In the genomic region with DNA sequence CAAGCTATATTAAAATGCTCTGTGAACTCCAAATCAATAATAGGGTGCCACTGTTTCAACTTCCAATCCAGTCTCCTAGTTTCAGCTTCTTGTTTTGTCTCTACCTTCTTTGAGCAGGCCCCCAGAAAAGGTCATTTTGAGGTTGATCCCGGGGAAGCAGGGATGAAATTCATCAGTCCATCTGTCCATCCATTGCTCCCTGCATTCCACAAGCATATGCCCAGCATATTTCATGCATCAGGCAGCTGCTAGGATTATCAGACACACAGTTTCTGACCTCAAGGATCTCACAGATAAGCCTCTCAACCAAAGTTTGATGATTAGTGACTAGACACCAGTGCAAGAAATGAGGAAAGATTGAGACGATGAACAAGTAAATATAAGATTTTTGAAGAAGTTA, we compare ENCODE assay signal across 29 cellular contexts.
"Had no signal": no experiment of that assay in that cellular context is flagged by ENCODE, and none has a peak within 500 bp of the region (broad histone marks: within the 10 kb centered on the region; RNA-seq: fewer than 3 reads in every experiment).

No MANE protein-coding gene starts in this region.

- H3K9me3 Mint-ChIP-seq: mesothelial cell of epicardium, natural killer cell, neural crest cell had no signal

- H3K27me3 ChIP-seq: esophagus muscularis mucosa, gastroesophageal sphincter, left lung, neutrophil, sigmoid colon, spleen, stomach, thyroid gland, vagina had no signal

- H3K4me1 ChIP-seq: esophagus muscularis mucosa, foreskin keratinocyte, gastroesophageal sphincter, left lung, prostate gland, sigmoid colon, spleen, stomach, thyroid gland, vagina had no signal

- ATAC-seq: foreskin keratinocyte; gastroesophageal sphincter; heart right ventricle; left cardiac atrium; left lung; mucosa of descending colon; natural killer cell; right cardiac atrium; stimulated activated naive B cell treated with anti-CD40 and anti-IgM and Interleukin-4, amounts not matched to agents 10 μg/mL and 1 μg/mL and 100 μg/mL, for 72 hours had no signal

- FAIRE-seq: endothelial cell of umbilical vein, islet of Langerhans had no signal

- H3K27ac ChIP-seq: coronary artery, esophagus muscularis mucosa, foreskin keratinocyte, gastroesophageal sphincter, left lung, neutrophil, prostate gland, sigmoid colon, skin epidermis, spleen, stomach, thyroid gland, vagina had no signal

- H3K4me1 Mint-ChIP-seq: natural killer cell; neural crest cell; stimulated activated naive B cell treated with anti-CD40 and anti-IgM and Interleukin-4, amounts not matched to agents 10 μg/mL and 1 μg/mL and 100 μg/mL, for 72 hours had no signal

- H3K36me3 Mint-ChIP-seq: mesothelial cell of epicardium; natural killer cell; stimulated activated naive B cell treated with anti-CD40 and anti-IgM and Interleukin-4, amounts not matched to agents 10 μg/mL and 1 μg/mL and 100 μg/mL, for 72 hours had no signal

- H3K36me3 ChIP-seq: esophagus muscularis mucosa, gastroesophageal sphincter, heart right ventricle, left lung, neutrophil, prostate gland, sigmoid colon, spleen, stomach, thyroid gland, vagina had no signal

- H3K27ac Mint-ChIP-seq: mesothelial cell of epicardium; natural killer cell; stimulated activated naive B cell treated with anti-CD40 and anti-IgM and Interleukin-4, amounts not matched to agents 10 μg/mL and 1 μg/mL and 100 μg/mL, for 72 hours had no signal

- H3K4me3 ChIP-seq: coronary artery, esophagus muscularis mucosa, gastroesophageal sphincter, heart right ventricle, left lung, mucosa of descending colon, prostate gland, sigmoid colon, skin epidermis, spleen, stomach, thyroid gland, vagina had no signal

- H3K9me3 ChIP-seq: esophagus muscularis mucosa, gastroesophageal sphincter, heart right ventricle, left lung, mucosa of descending colon, neutrophil, prostate gland, sigmoid colon, spleen, stomach, thyroid gland, vagina had no signal

- DNase-seq: dermis blood vessel endothelial cell; effector memory CD4-positive, alpha-beta T cell; foreskin keratinocyte; heart right ventricle; hippocampal formation; left cardiac atrium; left lung; mesenchymal stem cell; mucosa of descending colon; natural killer cell; right cardiac atrium; sigmoid colon; spleen; stimulated activated CD4-positive, alpha-beta T cell treated with anti-CD3 and anti-CD28 coated beads, Interleukin-4, amount 100 ng/mL, for 4 hours; stimulated activated naive B cell treated with anti-CD40 and anti-IgM and Interleukin-4, amounts not matched to agents 10 μg/mL and 1 μg/mL and 100 μg/mL, for 72 hours; stomach; trophoblast cell had no signal

- H3K4me3 Mint-ChIP-seq: mesothelial cell of epicardium; natural killer cell; neural crest cell; stimulated activated naive B cell treated with anti-CD40 and anti-IgM and Interleukin-4, amounts not matched to agents 10 μg/mL and 1 μg/mL and 100 μg/mL, for 72 hours had no signal
